In the genomic region with DNA sequence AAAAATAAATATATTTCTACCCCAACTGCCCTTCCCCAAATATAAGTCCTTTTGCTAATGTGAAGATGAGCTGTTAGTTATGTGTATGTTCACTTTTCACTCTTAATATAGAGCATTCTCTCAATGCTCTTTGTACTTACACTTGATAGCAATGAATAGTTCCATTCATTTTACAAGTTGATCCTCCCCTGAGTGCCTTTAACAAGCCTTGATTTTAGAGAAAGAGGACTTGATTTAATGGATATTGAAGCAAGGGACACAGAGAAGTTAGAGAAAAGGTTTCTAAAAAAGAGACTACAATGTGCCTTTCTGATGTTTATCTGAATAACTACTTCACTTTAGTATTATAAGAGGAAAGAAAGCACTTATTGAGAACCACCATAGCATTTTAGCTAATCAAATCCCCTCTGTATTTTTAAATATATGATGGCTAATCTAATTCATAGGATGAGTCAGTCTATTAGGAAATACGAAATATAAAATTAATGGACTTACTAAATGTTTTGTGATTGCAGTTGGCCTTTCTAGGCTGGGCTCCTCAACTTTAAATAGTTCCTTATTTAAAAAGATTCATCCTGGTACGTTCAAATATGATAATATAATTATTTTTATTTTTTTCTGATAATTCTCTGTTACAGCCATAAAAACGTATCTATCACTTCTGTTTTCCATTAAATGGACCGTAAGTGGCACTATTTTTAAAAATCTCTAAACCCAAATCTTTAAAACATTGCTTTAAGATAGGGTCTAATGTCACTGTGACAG, we compare ENCODE assay signal across 30 cellular contexts.
"Had no signal": no experiment of that assay in that cellular context is flagged by ENCODE, and none has a peak within 500 bp of the region (broad histone marks: within the 10 kb centered on the region; RNA-seq: fewer than 3 reads in every experiment).

No MANE protein-coding gene starts in this region.

- DNase-seq: activated CD4-positive, alpha-beta memory T cell treated with anti-CD3 and anti-CD28 coated beads, Interleukin-2, amount 10 ng/mL, durations not matched to agents 7 days and 5 days; activated CD4-positive, alpha-beta T cell treated with anti-CD3 and anti-CD28 coated beads for 1 hour; activated CD4-positive, alpha-beta T cell treated with anti-CD3 and anti-CD28 coated beads for 4 hours; activated CD4-positive, alpha-beta T cell treated with anti-CD3 and anti-CD28 coated beads, Interleukin-2, amount 10 ng/mL, durations not matched to agents 7 days and 5 days; activated CD4-positive, alpha-beta T cell treated with anti-CD3 and anti-CD28 coated beads, Interleukin-2, amount 50 U/mL, for 4 hours; activated CD8-positive, alpha-beta memory T cell treated with anti-CD3 and anti-CD28 coated beads, Interleukin-2, amount 50 U/mL, for 48 hours; activated gamma-delta T cell; activated naive CD4-positive, alpha-beta T cell; activated naive CD4-positive, alpha-beta T cell treated with anti-CD3 and anti-CD28 coated beads, Interleukin-2, amount 10 ng/mL, durations not matched to agents 7 days and 5 days; activated naive CD8-positive, alpha-beta T cell treated with anti-CD3 and anti-CD28 coated beads, Interleukin-2, amount 10 ng/mL, durations not matched to agents 7 days and 5 days; activated T-cell treated with anti-CD3 and anti-CD28 coated beads for 4 hours; activated T-cell treated with anti-CD3 and anti-CD28 coated beads, Interleukin-2, amount 50 U/mL, for 24 hours; activated T-cell treated with anti-CD3 and anti-CD28 coated beads, Interleukin-2, amount 50 U/mL, for 72 hours; central memory CD4-positive, alpha-beta T cell; cerebellar nuclear complex; colonic mucosa; effector memory CD4-positive, alpha-beta T cell; endodermal cell; erythroblast; foreskin keratinocyte; heart right ventricle; T-helper 2 cell had no signal

- H3K27ac ChIP-seq: ascending aorta, breast epithelium, cardiac muscle cell, colonic mucosa, esophagus muscularis mucosa, foreskin keratinocyte, gastroesophageal sphincter, heart right ventricle, hepatocyte had no signal

- H3K36me3 ChIP-seq: ascending aorta, breast epithelium, cardiac muscle cell, colonic mucosa, esophagus muscularis mucosa, gastroesophageal sphincter, heart right ventricle had no signal

- H3K9me3 ChIP-seq: ascending aorta, breast epithelium, colonic mucosa, esophagus muscularis mucosa, gastroesophageal sphincter, heart right ventricle had no signal

- H3K4me3 ChIP-seq: ascending aorta, breast epithelium, cardiac muscle cell, colonic mucosa, esophagus muscularis mucosa, gastroesophageal sphincter, heart right ventricle, hepatocyte had no signal

- H3K4me2 ChIP-seq: hepatocyte had no signal

- H3K27me3 ChIP-seq: ascending aorta, breast epithelium, cardiac muscle cell, colonic mucosa, esophagus muscularis mucosa, foreskin keratinocyte, gastroesophageal sphincter, heart right ventricle, hepatocyte had no signal

- H3K4me1 ChIP-seq: ascending aorta, breast epithelium, colonic mucosa, esophagus muscularis mucosa, foreskin keratinocyte, gastroesophageal sphincter, heart right ventricle had no signal

- H3K79me2 ChIP-seq: hepatocyte had no signal

- H2AFZ ChIP-seq: hepatocyte had no signal

- ATAC-seq: activated naive CD4-positive, alpha-beta T cell treated with anti-CD3 and anti-CD28 coated beads, Interleukin-2, amount 50 U/mL, for 72 hours; activated T-cell treated with anti-CD3 and anti-CD28 coated beads, Interleukin-2, amount 50 U/mL, for 72 hours; foreskin keratinocyte; gastroesophageal sphincter; heart right ventricle; WTC11 had no signal
